In the genomic region with DNA sequence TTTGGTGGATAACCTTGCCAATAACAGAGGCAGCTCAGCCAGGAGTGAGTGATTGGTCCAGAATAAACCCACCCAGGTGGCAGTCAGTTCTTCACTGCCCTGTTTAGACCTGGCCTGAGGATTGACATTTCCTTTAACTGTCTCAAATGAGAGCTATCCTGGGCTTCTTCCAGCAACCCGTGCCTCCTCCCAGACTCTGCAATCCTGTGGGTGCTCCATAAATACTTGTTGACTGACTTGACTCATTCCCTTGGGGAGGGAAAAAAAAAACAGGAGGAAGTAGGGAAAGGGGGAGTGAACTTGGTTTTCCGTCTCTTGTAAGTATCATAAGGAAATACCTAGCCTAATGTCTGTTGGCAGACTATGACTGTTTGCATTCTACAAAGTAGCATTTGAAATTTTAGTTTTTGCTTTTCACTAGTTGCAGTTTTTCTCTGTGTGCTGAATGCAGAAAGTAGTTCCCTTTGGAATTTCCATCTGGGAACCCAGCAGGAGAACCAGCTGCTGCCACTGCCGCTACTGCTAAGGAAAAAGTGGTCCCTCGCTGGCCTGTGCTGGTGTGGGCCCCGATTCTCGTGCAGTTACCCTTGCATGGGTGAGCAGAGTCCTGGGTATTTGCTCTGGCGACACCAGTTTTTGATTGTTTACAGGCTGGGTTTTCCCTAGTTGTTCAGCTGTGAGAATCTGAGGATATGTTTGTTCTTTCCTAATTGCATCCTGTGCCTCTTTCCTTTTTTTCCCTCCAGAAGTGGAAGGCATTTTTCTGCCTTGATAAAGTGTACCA, we compare ENCODE assay signal across 9 cellular contexts.
DNase-seq lines count a peak whose midpoint lies in the region; ATAC-seq and TF ChIP-seq lines count a peak whose summit lies in the region.
"Had no signal": no experiment of that assay in that cellular context is flagged by ENCODE, and none has a peak within 500 bp of the region (broad histone marks: within the 10 kb centered on the region; RNA-seq: fewer than 3 reads in every experiment).

No MANE protein-coding gene starts in this region.

- H3K9me3 Mint-ChIP-seq in WTC11 = no peaks in the 10 kb centered on the region
- H3K9me3 Mint-ChIP-seq in stimulated activated naive B cell treated with anti-CD40 and anti-IgM and Interleukin-4, amounts not matched to agents 10 μg/mL and 1 μg/mL and 100 μg/mL, for 72 hours = no peaks in the 10 kb centered on the region
- H3K9me3 Mint-ChIP-seq: naive B cell had no signal

- H3K27ac Mint-ChIP-seq in WTC11 = peak overlapping the region; percentile 97
- H3K27ac Mint-ChIP-seq in stimulated activated naive B cell treated with anti-CD40 and anti-IgM and Interleukin-4, amounts not matched to agents 10 μg/mL and 1 μg/mL and 100 μg/mL, for 72 hours = no peak overlapping the region

- H3K4me3 Mint-ChIP-seq in WTC11 = peak overlapping the region; percentile 50
- H3K4me3 Mint-ChIP-seq in stimulated activated naive B cell treated with anti-CD40 and anti-IgM and Interleukin-4, amounts not matched to agents 10 μg/mL and 1 μg/mL and 100 μg/mL, for 72 hours = no peak overlapping the region
- H3K4me3 Mint-ChIP-seq: naive B cell had no signal

- no peaks in the 10 kb centered on the region for H3K27me3 Mint-ChIP-seq in WTC11 (ENCODE audit: low read depth)
- peaks cover 9 to 10% of the 10 kb centered on the region in 2 donors for H3K27me3 Mint-ChIP-seq in stimulated activated naive B cell treated with anti-CD40 and anti-IgM and Interleukin-4, amounts not matched to agents 10 μg/mL and 1 μg/mL and 100 μg/mL, for 72 hours

- TF ChIP-seq CTCF in WTC11 (IDR thresholded peaks at IDR 0.05) = no peak

- intact Hi-C loops in Right ventricle myocardium inferior (cut with DNase I) (loop anchor here (10.0 kb wide), 1 partner anchor 64 kb away; no protein-coding TSS in a partner anchor), sciatic nerve (cut with DNase I) (no loop called here)

- DNase-seq in H4 (ENCODE audit: low spot score) (peak; percentile 84), WTC11 (ENCODE audit: low spot score) (no peak), Right ventricle myocardium inferior (ENCODE audit: missing footprints) (no peak), sciatic nerve (ENCODE audit: low spot score) (no peak), KBM-7 (no peak)
- DNase-seq in stimulated activated naive B cell treated with anti-CD40 and anti-IgM and Interleukin-4, amounts not matched to agents 10 μg/mL and 1 μg/mL and 100 μg/mL, for 72 hours = no peak
- DNase-seq in central memory CD4-positive, alpha-beta T cell = no peak
- DNase-seq: naive B cell had no signal

- CTCF ChIA-PET in WTC11 (lab: Charles Lee) = interaction anchor here (1.0 to 4.3 kb wide), 7 partner anchors 11 to 66 kb away, joined by 3 to 21 read pairs (median 4); no protein-coding TSS in a partner anchor

- peaks cover 6% of the 10 kb centered on the region; the same call in 1 of the 2 replicates for H3K36me3 Mint-ChIP-seq in WTC11
- no peaks in the 10 kb centered on the region for H3K36me3 Mint-ChIP-seq in stimulated activated naive B cell treated with anti-CD40 and anti-IgM and Interleukin-4, amounts not matched to agents 10 μg/mL and 1 μg/mL and 100 μg/mL, for 72 hours
- H3K36me3 Mint-ChIP-seq: naive B cell had no signal

- ATAC-seq in WTC11 = peak; percentile 14
- peak; percentile 57 for ATAC-seq in Right ventricle myocardium inferior
- peak; percentile 64 for ATAC-seq in sciatic nerve
- ATAC-seq in stimulated activated naive B cell treated with anti-CD40 and anti-IgM and Interleukin-4, amounts not matched to agents 10 μg/mL and 1 μg/mL and 100 μg/mL, for 72 hours (replicated peaks) = no peak
- no peak for ATAC-seq in HG03521 (IDR thresholded peaks at IDR 0.05; ENCODE audit: unreplicated experiment)

- in situ Hi-C loops in KBM-7 (cut with MboI; ENCODE audit: low pct_unique_long_range_greater_than_20kb, low sequenced_read_pairs) = no loop called here

- POLR2A ChIA-PET in WTC11 (lab: Charles Lee) = interaction anchor here (0.6 kb wide), 1 partner anchor 58 kb away, joined by 3 read pairs; no protein-coding TSS in a partner anchor

- H3K4me1 Mint-ChIP-seq in WTC11 = peaks cover 96% of the 10 kb centered on the region
- H3K4me1 Mint-ChIP-seq in stimulated activated naive B cell treated with anti-CD40 and anti-IgM and Interleukin-4, amounts not matched to agents 10 μg/mL and 1 μg/mL and 100 μg/mL, for 72 hours = no peaks in the 10 kb centered on the region
- H3K4me1 Mint-ChIP-seq: naive B cell had no signal

TF ChIP-seq in WTC11, 78 proteins besides CTCF, POLR2A, EP300 and RAD21:
- TF ChIP-seq, protein P1, sequence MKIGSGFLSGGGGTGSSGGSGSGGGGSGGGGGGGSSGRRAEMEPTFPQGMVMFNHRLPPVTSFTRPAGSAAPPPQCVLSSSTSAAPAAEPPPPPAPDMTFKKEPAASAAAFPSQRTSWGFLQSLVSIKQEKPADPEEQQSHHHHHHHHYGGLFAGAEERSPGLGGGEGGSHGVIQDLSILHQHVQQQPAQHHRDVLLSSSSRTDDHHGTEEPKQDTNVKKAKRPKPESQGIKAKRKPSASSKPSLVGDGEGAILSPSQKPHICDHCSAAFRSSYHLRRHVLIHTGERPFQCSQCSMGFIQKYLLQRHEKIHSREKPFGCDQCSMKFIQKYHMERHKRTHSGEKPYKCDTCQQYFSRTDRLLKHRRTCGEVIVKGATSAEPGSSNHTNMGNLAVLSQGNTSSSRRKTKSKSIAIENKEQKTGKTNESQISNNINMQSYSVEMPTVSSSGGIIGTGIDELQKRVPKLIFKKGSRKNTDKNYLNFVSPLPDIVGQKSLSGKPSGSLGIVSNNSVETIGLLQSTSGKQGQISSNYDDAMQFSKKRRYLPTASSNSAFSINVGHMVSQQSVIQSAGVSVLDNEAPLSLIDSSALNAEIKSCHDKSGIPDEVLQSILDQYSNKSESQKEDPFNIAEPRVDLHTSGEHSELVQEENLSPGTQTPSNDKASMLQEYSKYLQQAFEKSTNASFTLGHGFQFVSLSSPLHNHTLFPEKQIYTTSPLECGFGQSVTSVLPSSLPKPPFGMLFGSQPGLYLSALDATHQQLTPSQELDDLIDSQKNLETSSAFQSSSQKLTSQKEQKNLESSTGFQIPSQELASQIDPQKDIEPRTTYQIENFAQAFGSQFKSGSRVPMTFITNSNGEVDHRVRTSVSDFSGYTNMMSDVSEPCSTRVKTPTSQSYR (CRISPR knock-in tag; IDR thresholded peaks at IDR 0.05) = no peak
- TF ChIP-seq CREB1 (CRISPR knock-in tag; IDR thresholded peaks at IDR 0.05) (no peak), GRHL2 (CRISPR knock-in tag; IDR thresholded peaks at IDR 0.05; ENCODE audit: insufficient replicate concordance, severe bottlenecking) (no peak), ZNF138 (CRISPR knock-in tag; conservative IDR thresholded peaks at IDR 0.05) (no peak), TEAD4 (CRISPR knock-in tag; IDR thresholded peaks at IDR 0.05) (no peak), FOXJ3 (CRISPR knock-in tag; IDR thresholded peaks at IDR 0.05; ENCODE audit: borderline replicate concordance) (no peak), NR3C1 (CRISPR knock-in tag; conservative IDR thresholded peaks at IDR 0.05; ENCODE audit: low read depth) (no peak)
- TF ChIP-seq, protein P2, sequence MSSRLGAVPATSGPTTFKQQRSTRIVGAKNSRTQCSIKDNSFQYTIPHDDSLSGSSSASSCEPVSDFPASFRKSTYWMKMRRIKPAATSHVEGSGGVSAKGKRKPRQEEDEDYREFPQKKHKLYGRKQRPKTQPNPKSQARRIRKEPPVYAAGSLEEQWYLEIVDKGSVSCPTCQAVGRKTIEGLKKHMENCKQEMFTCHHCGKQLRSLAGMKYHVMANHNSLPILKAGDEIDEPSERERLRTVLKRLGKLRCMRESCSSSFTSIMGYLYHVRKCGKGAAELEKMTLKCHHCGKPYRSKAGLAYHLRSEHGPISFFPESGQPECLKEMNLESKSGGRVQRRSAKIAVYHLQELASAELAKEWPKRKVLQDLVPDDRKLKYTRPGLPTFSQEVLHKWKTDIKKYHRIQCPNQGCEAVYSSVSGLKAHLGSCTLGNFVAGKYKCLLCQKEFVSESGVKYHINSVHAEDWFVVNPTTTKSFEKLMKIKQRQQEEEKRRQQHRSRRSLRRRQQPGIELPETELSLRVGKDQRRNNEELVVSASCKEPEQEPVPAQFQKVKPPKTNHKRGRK (CRISPR knock-in tag; IDR thresholded peaks at IDR 0.05; ENCODE audit: borderline replicate concordance) = no peak
- TF ChIP-seq, protein P3, sequence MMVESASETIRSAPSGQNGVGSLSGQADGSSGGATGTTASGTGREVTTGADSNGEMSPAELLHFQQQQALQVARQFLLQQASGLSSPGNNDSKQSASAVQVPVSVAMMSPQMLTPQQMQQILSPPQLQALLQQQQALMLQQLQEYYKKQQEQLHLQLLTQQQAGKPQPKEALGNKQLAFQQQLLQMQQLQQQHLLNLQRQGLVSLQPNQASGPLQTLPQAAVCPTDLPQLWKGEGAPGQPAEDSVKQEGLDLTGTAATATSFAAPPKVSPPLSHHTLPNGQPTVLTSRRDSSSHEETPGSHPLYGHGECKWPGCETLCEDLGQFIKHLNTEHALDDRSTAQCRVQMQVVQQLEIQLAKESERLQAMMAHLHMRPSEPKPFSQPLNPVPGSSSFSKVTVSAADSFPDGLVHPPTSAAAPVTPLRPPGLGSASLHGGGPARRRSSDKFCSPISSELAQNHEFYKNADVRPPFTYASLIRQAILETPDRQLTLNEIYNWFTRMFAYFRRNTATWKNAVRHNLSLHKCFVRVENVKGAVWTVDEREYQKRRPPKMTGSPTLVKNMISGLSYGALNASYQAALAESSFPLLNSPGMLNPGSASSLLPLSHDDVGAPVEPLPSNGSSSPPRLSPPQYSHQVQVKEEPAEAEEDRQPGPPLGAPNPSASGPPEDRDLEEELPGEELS (CRISPR knock-in tag; IDR thresholded peaks at IDR 0.05) = no peak
- TF ChIP-seq, protein P4, sequence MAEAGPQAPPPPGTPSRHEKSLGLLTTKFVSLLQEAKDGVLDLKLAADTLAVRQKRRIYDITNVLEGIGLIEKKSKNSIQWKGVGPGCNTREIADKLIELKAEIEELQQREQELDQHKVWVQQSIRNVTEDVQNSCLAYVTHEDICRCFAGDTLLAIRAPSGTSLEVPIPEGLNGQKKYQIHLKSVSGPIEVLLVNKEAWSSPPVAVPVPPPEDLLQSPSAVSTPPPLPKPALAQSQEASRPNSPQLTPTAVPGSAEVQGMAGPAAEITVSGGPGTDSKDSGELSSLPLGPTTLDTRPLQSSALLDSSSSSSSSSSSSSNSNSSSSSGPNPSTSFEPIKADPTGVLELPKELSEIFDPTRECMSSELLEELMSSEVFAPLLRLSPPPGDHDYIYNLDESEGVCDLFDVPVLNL (CRISPR knock-in tag; IDR thresholded peaks at IDR 0.05; ENCODE audit: borderline replicate concordance, low read depth) = no peak
- TF ChIP-seq, protein P5, sequence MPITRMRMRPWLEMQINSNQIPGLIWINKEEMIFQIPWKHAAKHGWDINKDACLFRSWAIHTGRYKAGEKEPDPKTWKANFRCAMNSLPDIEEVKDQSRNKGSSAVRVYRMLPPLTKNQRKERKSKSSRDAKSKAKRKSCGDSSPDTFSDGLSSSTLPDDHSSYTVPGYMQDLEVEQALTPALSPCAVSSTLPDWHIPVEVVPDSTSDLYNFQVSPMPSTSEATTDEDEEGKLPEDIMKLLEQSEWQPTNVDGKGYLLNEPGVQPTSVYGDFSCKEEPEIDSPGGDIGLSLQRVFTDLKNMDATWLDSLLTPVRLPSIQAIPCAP (CRISPR knock-in tag; IDR thresholded peaks at IDR 0.05) = no peak

Comparison
In these comparisons a context has a peak if more than half of its experiments do, and no peak if none do; other contexts are left out.
1. ATAC-seq: peak in WTC11 (single experiment), Right ventricle myocardium inferior (single experiment) and sciatic nerve (single experiment); none in stimulated activated naive B cell treated with anti-CD40 and anti-IgM and Interleukin-4, amounts not matched to agents 10 μg/mL and 1 μg/mL and 100 μg/mL, for 72 hours (0 of 2) and HG03521 (single experiment).